8 cellular contexts compared by ENCODE assay signal in genomic region chr1:152189657-152190442, GRCh38. TPM values are rescaled to one million over a fixed set of nuclear protein-coding genes. Genes with fewer than 3 reads are reported as not detected.
A peak's percentile ranks its signal among the peaks of the same experiment; 100 is the strongest.
DNase-seq lines count a peak whose midpoint lies in the region; ATAC-seq and TF ChIP-seq lines count a peak whose summit lies in the region.

No MANE protein-coding gene starts in this region.

- H3K4me1 Mint-ChIP-seq in activated CD4-positive, alpha-beta T cell treated with anti-CD3 and anti-CD28 coated beads, Interleukin-2, amount 10 ng/mL, durations not matched to agents 24 days and 14 days: peaks cover 8% of the 10 kb centered on the region

- H3K9me3 Mint-ChIP-seq in activated CD4-positive, alpha-beta T cell treated with anti-CD3 and anti-CD28 coated beads, Interleukin-2, amount 10 ng/mL, durations not matched to agents 24 days and 14 days: no peaks in the 10 kb centered on the region

- CTCF ChIA-PET in AG04450 (lab: Charles Lee): interaction anchor here (0.6 to 1.8 kb wide), 6 partner anchors 11 to 269 kb away, joined by 3 to 8 read pairs (median 4); no protein-coding TSS in a partner anchor

- no peak overlapping the region for H3K4me3 ChIP-seq in AG04450 (ENCODE audit: low read depth, low read length)
- peak overlapping the region; percentile 70 to 74 for H3K4me3 ChIP-seq in duodenal mucosa (ENCODE audit: low read depth in 1 of 2, low read length in 2 of 2)

- peak; percentile 67 for TF ChIP-seq CTCF in AG04450 (IDR thresholded peaks at IDR 0.05; ENCODE audit: low read depth, low read length)

- peak overlapping the region; percentile 62 for H3K4me3 Mint-ChIP-seq in activated CD4-positive, alpha-beta T cell treated with anti-CD3 and anti-CD28 coated beads, Interleukin-2, amount 10 ng/mL, durations not matched to agents 24 days and 14 days

- DNase-seq in AG04450 (ENCODE audit: low read depth, low spot score) (no peak), GM19238 (ENCODE audit: insufficient read length, low spot score) (peak; percentile 22), NCI-H524 (lab: John Stamatoyannopoulos, UW) (peak; percentile 70 to 88), medulla oblongata (ENCODE audit: extremely low spot score) (peak; percentile 81)
- DNase-seq in activated CD4-positive, alpha-beta T cell treated with anti-CD3 and anti-CD28 coated beads, Interleukin-2, amount 10 ng/mL, durations not matched to agents 24 days and 14 days: peak; percentile 87
- DNase-seq in stimulated activated CD8-positive, alpha-beta memory T cell treated with anti-CD3 and anti-CD28 coated beads, Interleukin-12 subunit alpha, Interleukin-12 subunit beta, amount 100 ng/mL, for 24 hours (ENCODE audit: extremely low read depth): peak; percentile 32

- H3K27me3 Mint-ChIP-seq in activated CD4-positive, alpha-beta T cell treated with anti-CD3 and anti-CD28 coated beads, Interleukin-2, amount 10 ng/mL, durations not matched to agents 24 days and 14 days: peaks cover 33% of the 10 kb centered on the region

- H3K9me3 ChIP-seq in AG04450 (ENCODE audit: control insufficient read depth, insufficient read depth, low read length) (peaks cover 9% of the 10 kb centered on the region; the same call in 1 of the 2 replicates), duodenal mucosa (ENCODE audit: control insufficient read depth in 1 of 2, low read length in 2 of 2) (no peaks in the 10 kb centered on the region)

- ATAC-seq in GM21723 (IDR thresholded peaks at IDR 0.05; ENCODE audit: unreplicated experiment): no peak

- H3K36me3 Mint-ChIP-seq in activated CD4-positive, alpha-beta T cell treated with anti-CD3 and anti-CD28 coated beads, Interleukin-2, amount 10 ng/mL, durations not matched to agents 24 days and 14 days (ENCODE audit: low read depth): no peaks in the 10 kb centered on the region

- H3K4me1 ChIP-seq in duodenal mucosa (ENCODE audit: control insufficient read depth in 1 of 2, insufficient read depth in 2 of 2, low read length in 2 of 2): peaks cover 0 to 5% of the 10 kb centered on the region in 2 donors

- no peak overlapping the region for H3K9ac ChIP-seq in duodenal mucosa (ENCODE audit: low read depth in 1 of 2, low read length in 2 of 2)

- no peak overlapping the region for H3K27ac ChIP-seq in AG04450 (ENCODE audit: low read depth, low read length)
- no peak overlapping the region for H3K27ac ChIP-seq in duodenal mucosa (ENCODE audit: low read depth, low read length)

- POLR2A ChIA-PET in AG04450 (lab: Yijun Ruan, JAX): no interaction called here

- no peak overlapping the region for H3K27ac Mint-ChIP-seq in activated CD4-positive, alpha-beta T cell treated with anti-CD3 and anti-CD28 coated beads, Interleukin-2, amount 10 ng/mL, durations not matched to agents 24 days and 14 days

- intact Hi-C loops in activated CD4-positive, alpha-beta T cell treated with anti-CD3 and anti-CD28 coated beads, Interleukin-2, amount 10 ng/mL, durations not matched to agents 24 days and 14 days (cut with micrococcal nuclease): loop anchor here (1.0 to 2.0 kb wide), 2 partner anchors 79 to 154 kb away; no protein-coding TSS in a partner anchor

- H3K27me3 ChIP-seq in AG04450 (ENCODE audit: control insufficient read depth, insufficient read depth, low read length) (no peaks in the 10 kb centered on the region), duodenal mucosa (ENCODE audit: control insufficient read depth in 1 of 2, insufficient read depth in 2 of 2, low read length in 2 of 2) (no peaks in the 10 kb centered on the region)

- H3K36me3 ChIP-seq in duodenal mucosa (ENCODE audit: control insufficient read depth in 1 of 2, insufficient read depth in 2 of 2, low read length in 2 of 2): no peaks in the 10 kb centered on the region

RNA-seq across cellular contexts. Expression of gene RPTN, which starts 30.8 kb away (rescaled TPM):
- not detected in 2 replicates for polyA plus RNA-seq in AG04450 (2011; rRNA removed)
- polyA minus RNA-seq in AG04450 (2011; rRNA and poly(A)+ RNA removed): not detected in 2 replicates
- total RNA-seq in activated CD4-positive, alpha-beta T cell treated with anti-CD3 and anti-CD28 coated beads, Interleukin-2, amount 10 ng/mL, durations not matched to agents 24 days and 14 days: not detected in 2 replicates

RNA-seq across cellular contexts. Expression of gene HRNR, which starts 34.1 kb away (rescaled TPM):
- not detected in 2 replicates for polyA plus RNA-seq in AG04450 (2011; rRNA removed)
- 0.05 TPM in 1 of 2 replicates, not detected in the other for polyA minus RNA-seq in AG04450 (2011; rRNA and poly(A)+ RNA removed)
- total RNA-seq in activated CD4-positive, alpha-beta T cell treated with anti-CD3 and anti-CD28 coated beads, Interleukin-2, amount 10 ng/mL, durations not matched to agents 24 days and 14 days: not detected in 2 replicates
